In genomic region chr9:122261469-122261881, GRCh38 we compare ENCODE assay signal across 8 cellular contexts. TPM values are rescaled to one million over a fixed set of nuclear protein-coding genes. Genes with fewer than 3 reads are reported as not detected.
DNase-seq lines count a peak whose midpoint lies in the region; ATAC-seq and TF ChIP-seq lines count a peak whose summit lies in the region.

No MANE protein-coding gene starts in this region.

- ATAC-seq in psoas muscle (no peak), HG03108 (IDR thresholded peaks at IDR 0.05; ENCODE audit: unreplicated experiment) (no peak), GM18519 (IDR thresholded peaks at IDR 0.05; ENCODE audit: low FRiP score, unreplicated experiment) (no peak)

- WGBS in esophagus squamous epithelium, 2 donors = 57% methylated on average over 1 of the region's 1 CpG; no CpG with 5 or more reads in 1 of the 2 donors
- WGBS in psoas muscle, 3 donors = 30 to 39% (median 32%) methylated on average over 1 of the region's 1 CpG

- TF ChIP-seq CTCF in esophagus squamous epithelium (IDR thresholded peaks at IDR 0.05) (no peak), psoas muscle (IDR thresholded peaks at IDR 0.05) (no peak)

- intact Hi-C loops in esophagus squamous epithelium (cut with DNase I) (no loop called here), psoas muscle (cut with DNase I) (no loop called here)

- no peak for TF ChIP-seq POLR2A in esophagus squamous epithelium (IDR thresholded peaks at IDR 0.05)

- H3K9me3 ChIP-seq in esophagus squamous epithelium (no peaks in the 10 kb centered on the region), psoas muscle (no peaks in the 10 kb centered on the region)

- DNase-seq in DMS153 (lab: John Stamatoyannopoulos, UW) = peak; percentile 54
- peak; percentile 72 for DNase-seq in NCI-H2171 (lab: John Stamatoyannopoulos, UW)
- no peak for DNase-seq in esophagus squamous epithelium (lab: John Stamatoyannopoulos, UW)
- peak; percentile 48 to 79 for DNase-seq in psoas muscle
- no peak for DNase-seq in cerebellar nuclear complex (lab: John Stamatoyannopoulos, UW)
- no peak for DNase-seq in NCI-H2081 treated with DMSO at 0.1 percent for 48 hours (lab: John Stamatoyannopoulos, UW)

- H3K27me3 ChIP-seq in esophagus squamous epithelium = no peaks in the 10 kb centered on the region
- H3K27me3 ChIP-seq in psoas muscle (ENCODE audit: insufficient read depth in 3 of 3, low read length in 2 of 3) = no peaks in the 10 kb centered on the region

- H3K4me1 ChIP-seq in esophagus squamous epithelium (peaks cover 15 to 44% (median 22%) of the 10 kb centered on the region in 3 donors), psoas muscle (peaks cover 38% of the 10 kb centered on the region)

- no peak overlapping the region for H3K4me3 ChIP-seq in esophagus squamous epithelium
- no peak overlapping the region for H3K4me3 ChIP-seq in psoas muscle

- H3K36me3 ChIP-seq in esophagus squamous epithelium (peaks cover 0 to 53% (median 7%) of the 10 kb centered on the region in 3 donors), psoas muscle (ENCODE audit: insufficient read depth in 1 of 2, low read depth in 1 of 2) (peaks cover 3 to 46% of the 10 kb centered on the region in 2 donors)

- H3K27ac ChIP-seq in esophagus squamous epithelium (peak overlapping the region in 3 of 4 donors; percentile 6 to 56 (median 25)), psoas muscle (peak overlapping the region; percentile 93)

RNA-seq across cellular contexts. Expression of gene RBM18, which starts 3.2 kb away (rescaled TPM):
- total RNA-seq in esophagus squamous epithelium (10 to 100 TPM in 1 of 4 donors, 1 to 10 TPM in 3; 2.5 to 16.9 (median 8.2) TPM), psoas muscle (10 to 100 TPM; 33.7 to 41.7 (median 37.7) TPM)
- 10 to 100 TPM; 16.8 to 27.1 (median 22.3) TPM for polyA plus RNA-seq in psoas muscle

RNA-seq across cellular contexts. Expression of gene MRRF, which starts 3.2 kb away (rescaled TPM):
- total RNA-seq in esophagus squamous epithelium (10 to 100 TPM; 23.9 to 48.6 (median 40.4) TPM), psoas muscle (10 to 100 TPM; 23.5 to 50.9 (median 39.0) TPM)
- polyA plus RNA-seq in psoas muscle = 10 to 100 TPM; 42.6 to 61.4 (median 42.8) TPM

RNA-seq across cellular contexts. Expression of gene LHX6, which starts 32.7 kb away (rescaled TPM):
- 1 to 10 TPM in 1 of 4 donors, under 1 TPM in 2, not detected in 1; 0.53 to 4.6 (median 0.95) TPM for total RNA-seq in esophagus squamous epithelium
- 1 to 10 TPM; 1.3 to 6.0 (median 3.0) TPM for total RNA-seq in psoas muscle
- polyA plus RNA-seq in psoas muscle = 1 to 10 TPM in 2 of 3 donors, under 1 TPM in 1; 1.00 to 2.4 (median 1.6) TPM

Comparison
In these comparisons a context has a peak if more than half of its experiments do, and no peak if none do; other contexts are left out.
1. DNase-seq: peak in DMS153 (single experiment), NCI-H2171 (single experiment) and psoas muscle (2 of 2); none in esophagus squamous epithelium (single experiment), cerebellar nuclear complex (0 of 2) and NCI-H2081 treated with DMSO at 0.1 percent for 48 hours (single experiment).